In the genomic region with DNA sequence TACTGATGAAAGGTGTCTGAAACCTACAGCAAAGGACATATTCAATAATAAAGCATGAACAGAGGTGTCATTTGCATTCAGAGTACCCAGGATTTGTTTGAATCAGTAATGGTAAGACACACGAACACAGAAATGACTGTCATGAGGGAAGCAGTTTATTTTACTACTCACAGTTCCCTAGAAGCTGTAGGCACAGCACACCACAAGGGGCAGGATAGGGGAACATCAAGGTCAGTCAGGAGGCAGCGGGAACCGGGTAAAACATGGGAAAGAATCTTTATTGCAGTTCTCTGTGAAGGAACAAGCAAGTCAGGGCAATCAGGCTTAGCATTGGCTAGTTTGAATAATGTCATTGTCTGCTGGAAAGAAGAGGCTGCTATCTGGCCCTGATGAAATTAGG, we compare ENCODE assay signal across 17 cellular contexts.
A peak's percentile ranks its signal among the peaks of the same experiment; 100 is the strongest.
DNase-seq lines count a peak whose midpoint lies in the region; ATAC-seq and TF ChIP-seq lines count a peak whose summit lies in the region.
"Had no signal": no experiment of that assay in that cellular context is flagged by ENCODE, and none has a peak within 500 bp of the region (broad histone marks: within the 10 kb centered on the region; RNA-seq: fewer than 3 reads in every experiment).

No MANE protein-coding gene starts in this region.

- TF ChIP-seq CTCF in prostate gland (IDR thresholded peaks at IDR 0.05) (no peak), thyroid gland (IDR thresholded peaks at IDR 0.05) (no peak)

- H3K4me3 ChIP-seq in prostate gland (no peak overlapping the region), thyroid gland (replicated peaks in 1 of 3) (no peak overlapping the region)
- H3K4me3 ChIP-seq: coronary artery, gastrocnemius medialis, lower lobe of right lung, pancreas had no signal

- H3K4me1 Mint-ChIP-seq in dendritic cell treated with granulocyte-macrophage colony-stimulating factor and Interleukin-4, amounts not matched to agents 40 ng/mL and 50 ng/mL, for 4 days (ENCODE audit: low read depth) = peaks cover 38% of the 10 kb centered on the region
- peaks cover 13% of the 10 kb centered on the region for H3K4me1 Mint-ChIP-seq in stimulated activated memory B cell treated with anti-CD40 and anti-IgM and Interleukin-4, amounts not matched to agents 10 μg/mL and 1 μg/mL and 100 μg/mL, for 72 hours
- H3K4me1 Mint-ChIP-seq in activated naive CD4-positive, alpha-beta T cell treated with anti-CD3 and anti-CD28 coated beads, Interleukin-2, amount 10 ng/mL, durations not matched to agents 7 days and 5 days = peaks cover 3% of the 10 kb centered on the region

- H3K4me1 ChIP-seq in prostate gland (replicated peaks) = no peaks in the 10 kb centered on the region
- H3K4me1 ChIP-seq in thyroid gland = no peaks in the 10 kb centered on the region
- H3K4me1 ChIP-seq: gastrocnemius medialis, lower lobe of right lung, pancreas had no signal

- 22% methylated on average over 3 of the region's 3 CpGs for WGBS in prostate gland
- WGBS in thyroid gland, 2 donors = 55 to 58% methylated on average over 3 of the region's 3 CpGs

- TF ChIP-seq POLR2A in prostate gland (IDR thresholded peaks at IDR 0.05) (no peak), thyroid gland (IDR thresholded peaks at IDR 0.05) (no peak)

- CTCF ChIA-PET in activated naive CD4-positive, alpha-beta T cell treated with anti-CD3 and anti-CD28 coated beads, Interleukin-2, amount 10 ng/mL, durations not matched to agents 7 days and 5 days (lab: Charles Lee) = no interaction called here

- H3K4me3 Mint-ChIP-seq in dendritic cell treated with granulocyte-macrophage colony-stimulating factor and Interleukin-4, amounts not matched to agents 40 ng/mL and 50 ng/mL, for 4 days = no peak overlapping the region
- no peak overlapping the region for H3K4me3 Mint-ChIP-seq in stimulated activated memory B cell treated with anti-CD40 and anti-IgM and Interleukin-4, amounts not matched to agents 10 μg/mL and 1 μg/mL and 100 μg/mL, for 72 hours
- no peak overlapping the region for H3K4me3 Mint-ChIP-seq in activated naive CD4-positive, alpha-beta T cell treated with anti-CD3 and anti-CD28 coated beads, Interleukin-2, amount 10 ng/mL, durations not matched to agents 7 days and 5 days
- H3K4me3 Mint-ChIP-seq: activated CD8-positive, alpha-beta T cell treated with anti-CD3 and anti-CD28 coated beads, Interleukin-2, amount 10 ng/mL, durations not matched to agents 7 days and 5 days; activated naive CD8-positive, alpha-beta T cell; stimulated activated naive CD8-positive, alpha-beta T cell treated with anti-CD3 and anti-CD28 coated beads, Interleukin-15, Interleukin-2, amounts not matched to agents 100 ng/mL and 50 ng/mL, for 24 hours had no signal

- peak; percentile 2 for DNase-seq in NCI-H748 (lab: John Stamatoyannopoulos, UW; ENCODE audit: unreplicated experiment)
- no peak for DNase-seq in NCI-H748 treated with DMSO at 0.1 percent for 48 hours (lab: John Stamatoyannopoulos, UW)
- peak; percentile 5 for DNase-seq in LHCN-M2 (ENCODE audit: low read depth)
- no peak for DNase-seq in prostate gland (ENCODE audit: low spot score)
- DNase-seq in thyroid gland = no peak
- DNase-seq in activated naive CD4-positive, alpha-beta T cell treated with anti-CD3 and anti-CD28 coated beads, Interleukin-2, amount 10 ng/mL, durations not matched to agents 7 days and 5 days = no peak
- DNase-seq: activated CD8-positive, alpha-beta T cell treated with anti-CD3 and anti-CD28 coated beads, Interleukin-2, amount 10 ng/mL, durations not matched to agents 7 days and 5 days; gastrocnemius medialis; lower lobe of right lung; MM.1S; NCI-H510A treated with DMSO at 0.1 percent for 48 hours; pancreas had no signal

- intact Hi-C loops in dendritic cell treated with granulocyte-macrophage colony-stimulating factor and Interleukin-4, amounts not matched to agents 40 ng/mL and 50 ng/mL, for 4 days (cut with micrococcal nuclease) = loop anchor here (5.0 kb wide), 1 partner anchor 690 kb away; no protein-coding TSS in a partner anchor
- intact Hi-C loops in prostate gland (cut with DNase I) (no loop called here), thyroid gland (cut with DNase I) (no loop called here)

- no peak overlapping the region for H3K27ac ChIP-seq in prostate gland
- H3K27ac ChIP-seq in thyroid gland = no peak overlapping the region
- H3K27ac ChIP-seq: coronary artery, gastrocnemius medialis, lower lobe of right lung, pancreas had no signal

- H3K36me3 Mint-ChIP-seq in dendritic cell treated with granulocyte-macrophage colony-stimulating factor and Interleukin-4, amounts not matched to agents 40 ng/mL and 50 ng/mL, for 4 days (ENCODE audit: low read depth) = no peaks in the 10 kb centered on the region
- no peaks in the 10 kb centered on the region for H3K36me3 Mint-ChIP-seq in stimulated activated memory B cell treated with anti-CD40 and anti-IgM and Interleukin-4, amounts not matched to agents 10 μg/mL and 1 μg/mL and 100 μg/mL, for 72 hours
- H3K36me3 Mint-ChIP-seq in activated naive CD4-positive, alpha-beta T cell treated with anti-CD3 and anti-CD28 coated beads, Interleukin-2, amount 10 ng/mL, durations not matched to agents 7 days and 5 days = no peaks in the 10 kb centered on the region

- peak; percentile 34 for ATAC-seq in stimulated activated memory B cell treated with anti-CD40 and anti-IgM and Interleukin-4, amounts not matched to agents 10 μg/mL and 1 μg/mL and 100 μg/mL, for 72 hours
- ATAC-seq: activated CD8-positive, alpha-beta T cell treated with anti-CD3 and anti-CD28 coated beads, Interleukin-2, amount 10 ng/mL, durations not matched to agents 7 days and 5 days; gastrocnemius medialis; pancreas had no signal

- H3K27ac Mint-ChIP-seq in dendritic cell treated with granulocyte-macrophage colony-stimulating factor and Interleukin-4, amounts not matched to agents 40 ng/mL and 50 ng/mL, for 4 days = peak overlapping the region; percentile 83
- no peak overlapping the region for H3K27ac Mint-ChIP-seq in stimulated activated memory B cell treated with anti-CD40 and anti-IgM and Interleukin-4, amounts not matched to agents 10 μg/mL and 1 μg/mL and 100 μg/mL, for 72 hours
- no peak overlapping the region for H3K27ac Mint-ChIP-seq in activated naive CD4-positive, alpha-beta T cell treated with anti-CD3 and anti-CD28 coated beads, Interleukin-2, amount 10 ng/mL, durations not matched to agents 7 days and 5 days
- H3K27ac Mint-ChIP-seq: activated CD8-positive, alpha-beta T cell treated with anti-CD3 and anti-CD28 coated beads, Interleukin-2, amount 10 ng/mL, durations not matched to agents 7 days and 5 days; activated naive CD8-positive, alpha-beta T cell; stimulated activated naive CD8-positive, alpha-beta T cell treated with anti-CD3 and anti-CD28 coated beads, Interleukin-15, Interleukin-2, amounts not matched to agents 100 ng/mL and 50 ng/mL, for 24 hours had no signal

- no peaks in the 10 kb centered on the region for H3K27me3 Mint-ChIP-seq in dendritic cell treated with granulocyte-macrophage colony-stimulating factor and Interleukin-4, amounts not matched to agents 40 ng/mL and 50 ng/mL, for 4 days
- H3K27me3 Mint-ChIP-seq in stimulated activated memory B cell treated with anti-CD40 and anti-IgM and Interleukin-4, amounts not matched to agents 10 μg/mL and 1 μg/mL and 100 μg/mL, for 72 hours = peaks cover 63% of the 10 kb centered on the region
- H3K27me3 Mint-ChIP-seq in activated naive CD4-positive, alpha-beta T cell treated with anti-CD3 and anti-CD28 coated beads, Interleukin-2, amount 10 ng/mL, durations not matched to agents 7 days and 5 days = peaks cover 12% of the 10 kb centered on the region

- H3K9me3 ChIP-seq in prostate gland = no peaks in the 10 kb centered on the region
- H3K9me3 ChIP-seq in thyroid gland = no peaks in the 10 kb centered on the region
- H3K9me3 ChIP-seq: gastrocnemius medialis, lower lobe of right lung, pancreas had no signal

- H3K36me3 ChIP-seq in prostate gland = no peaks in the 10 kb centered on the region
- no peaks in the 10 kb centered on the region for H3K36me3 ChIP-seq in thyroid gland
- H3K36me3 ChIP-seq: gastrocnemius medialis, lower lobe of right lung, pancreas had no signal

- no peaks in the 10 kb centered on the region for H3K9me3 Mint-ChIP-seq in dendritic cell treated with granulocyte-macrophage colony-stimulating factor and Interleukin-4, amounts not matched to agents 40 ng/mL and 50 ng/mL, for 4 days
- no peaks in the 10 kb centered on the region for H3K9me3 Mint-ChIP-seq in stimulated activated memory B cell treated with anti-CD40 and anti-IgM and Interleukin-4, amounts not matched to agents 10 μg/mL and 1 μg/mL and 100 μg/mL, for 72 hours
- H3K9me3 Mint-ChIP-seq in activated naive CD4-positive, alpha-beta T cell treated with anti-CD3 and anti-CD28 coated beads, Interleukin-2, amount 10 ng/mL, durations not matched to agents 7 days and 5 days = no peaks in the 10 kb centered on the region

- H3K27me3 ChIP-seq in prostate gland (replicated peaks; ENCODE audit: insufficient read depth) = peaks cover 2% of the 10 kb centered on the region
- H3K27me3 ChIP-seq in thyroid gland = no peaks in the 10 kb centered on the region
- H3K27me3 ChIP-seq: pancreas had no signal

Comparison
In these comparisons a context has a peak if more than half of its experiments do, and no peak if none do; other contexts are left out.
1. DNase-seq: peak in NCI-H748 (single experiment) and LHCN-M2 (single experiment); none in NCI-H748 treated with DMSO at 0.1 percent for 48 hours (single experiment), prostate gland (single experiment), thyroid gland (0 of 2) and activated naive CD4-positive, alpha-beta T cell treated with anti-CD3 and anti-CD28 coated beads, Interleukin-2, amount 10 ng/mL, durations not matched to agents 7 days and 5 days (single experiment).